In the genomic region with DNA sequence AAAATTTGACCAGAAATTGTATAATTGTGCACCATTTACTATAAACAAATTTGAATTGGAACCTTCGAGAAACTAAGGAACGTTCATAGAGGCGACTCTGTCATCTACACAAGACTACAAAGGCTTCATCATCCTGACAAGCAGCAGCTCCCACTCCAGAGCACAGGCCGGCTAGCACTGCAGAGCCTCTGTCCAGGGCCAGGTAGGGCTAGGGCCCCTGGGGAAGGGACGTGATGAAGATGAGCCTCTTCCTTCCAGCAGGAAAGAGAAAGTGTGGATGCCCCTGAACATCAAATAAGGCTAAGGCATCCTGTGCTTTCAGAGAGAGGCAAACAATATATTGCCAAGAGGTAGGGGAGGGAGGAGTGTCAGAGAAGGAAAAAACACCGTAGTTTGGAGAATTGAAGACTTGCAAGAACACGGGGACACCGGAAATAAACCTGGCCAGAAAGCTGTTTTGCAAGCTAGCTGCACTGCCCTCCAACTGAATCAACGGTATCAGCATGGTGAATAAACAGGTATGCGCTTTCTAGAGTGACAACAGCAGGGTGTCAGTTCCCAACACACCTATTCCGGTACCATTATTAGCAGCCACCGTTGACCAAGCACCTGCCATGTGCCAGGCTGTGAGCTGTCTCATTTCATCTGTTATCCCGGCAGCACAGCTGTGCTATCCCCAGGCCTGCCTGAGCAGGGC, we compare ENCODE assay signal across 1 cellular context.
TF ChIP-seq lines count a peak whose summit lies in the region.

No MANE protein-coding gene starts in this region.

TF ChIP-seq in WTC11, 78 proteins besides CTCF, POLR2A, EP300 and RAD21 (continued from another document):
- TF ChIP-seq, protein P1, sequence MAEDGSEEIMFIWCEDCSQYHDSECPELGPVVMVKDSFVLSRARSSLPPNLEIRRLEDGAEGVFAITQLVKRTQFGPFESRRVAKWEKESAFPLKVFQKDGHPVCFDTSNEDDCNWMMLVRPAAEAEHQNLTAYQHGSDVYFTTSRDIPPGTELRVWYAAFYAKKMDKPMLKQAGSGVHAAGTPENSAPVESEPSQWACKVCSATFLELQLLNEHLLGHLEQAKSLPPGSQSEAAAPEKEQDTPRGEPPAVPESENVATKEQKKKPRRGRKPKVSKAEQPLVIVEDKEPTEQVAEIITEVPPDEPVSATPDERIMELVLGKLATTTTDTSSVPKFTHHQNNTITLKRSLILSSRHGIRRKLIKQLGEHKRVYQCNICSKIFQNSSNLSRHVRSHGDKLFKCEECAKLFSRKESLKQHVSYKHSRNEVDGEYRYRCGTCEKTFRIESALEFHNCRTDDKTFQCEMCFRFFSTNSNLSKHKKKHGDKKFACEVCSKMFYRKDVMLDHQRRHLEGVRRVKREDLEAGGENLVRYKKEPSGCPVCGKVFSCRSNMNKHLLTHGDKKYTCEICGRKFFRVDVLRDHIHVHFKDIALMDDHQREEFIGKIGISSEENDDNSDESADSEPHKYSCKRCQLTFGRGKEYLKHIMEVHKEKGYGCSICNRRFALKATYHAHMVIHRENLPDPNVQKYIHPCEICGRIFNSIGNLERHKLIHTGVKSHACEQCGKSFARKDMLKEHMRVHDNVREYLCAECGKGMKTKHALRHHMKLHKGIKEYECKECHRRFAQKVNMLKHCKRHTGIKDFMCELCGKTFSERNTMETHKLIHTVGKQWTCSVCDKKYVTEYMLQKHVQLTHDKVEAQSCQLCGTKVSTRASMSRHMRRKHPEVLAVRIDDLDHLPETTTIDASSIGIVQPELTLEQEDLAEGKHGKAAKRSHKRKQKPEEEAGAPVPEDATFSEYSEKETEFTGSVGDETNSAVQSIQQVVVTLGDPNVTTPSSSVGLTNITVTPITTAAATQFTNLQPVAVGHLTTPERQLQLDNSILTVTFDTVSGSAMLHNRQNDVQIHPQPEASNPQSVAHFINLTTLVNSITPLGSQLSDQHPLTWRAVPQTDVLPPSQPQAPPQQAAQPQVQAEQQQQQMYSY (CRISPR knock-in tag; IDR thresholded peaks at IDR 0.05), result no peak
